Comparison of ENCODE assay signal across 8 cellular contexts in the genomic region with DNA sequence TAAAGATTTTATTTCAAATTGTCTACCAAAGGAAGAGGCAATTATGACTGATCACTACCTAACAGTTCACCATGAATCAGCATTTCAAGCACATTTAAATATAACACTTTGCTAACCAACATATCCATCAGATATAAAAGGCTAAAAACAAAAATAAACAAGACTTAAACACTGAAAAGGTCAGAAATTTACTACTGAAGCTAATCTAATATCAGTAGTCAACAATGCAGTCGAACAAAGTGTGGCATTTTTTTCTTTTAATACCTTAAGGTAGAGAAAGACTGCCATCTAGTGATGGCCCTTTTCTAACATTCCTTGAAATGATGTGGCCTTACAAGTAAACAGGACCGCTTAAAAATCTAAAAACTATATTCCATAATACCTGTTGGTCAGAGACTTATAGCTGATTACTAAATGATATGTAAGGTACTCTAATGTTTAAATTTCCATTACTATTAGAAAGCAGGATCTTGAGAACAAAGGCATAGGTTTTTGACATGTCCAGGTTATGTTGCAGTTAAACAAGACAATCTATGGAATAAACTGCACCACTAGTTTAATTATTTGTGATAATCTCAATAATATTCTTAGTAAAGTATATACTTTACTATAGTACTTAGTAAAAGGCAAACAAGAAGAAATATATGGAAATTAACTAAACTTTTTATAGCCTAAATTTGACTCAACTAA.
DNase-seq lines count a peak whose midpoint lies in the region; ATAC-seq, FAIRE-seq and TF ChIP-seq lines count a peak whose summit lies in the region.

No MANE protein-coding gene starts in this region.

- H3K27me3 ChIP-seq in CD4-positive, alpha-beta T cell (ENCODE audit: control insufficient read depth, insufficient read depth, low read length), result no peaks in the 10 kb centered on the region
- H3K27me3 ChIP-seq in bronchial epithelial cell (ENCODE audit: control insufficient read depth, insufficient read depth, low read length) (no peaks in the 10 kb centered on the region), left lung (no peaks in the 10 kb centered on the region)

- no peak for FAIRE-seq in bronchial epithelial cell (lab: Jason Lieb, UNC)

- no peaks in the 10 kb centered on the region for H3K9me3 ChIP-seq in CD4-positive, alpha-beta T cell (ENCODE audit: control insufficient read depth, low read length)
- H3K9me3 ChIP-seq in left lung, result no peaks in the 10 kb centered on the region
- H3K9me3 ChIP-seq in T-helper 17 cell (ENCODE audit: control insufficient read depth, low read length, poor library complexity, severe bottlenecking), result no peaks in the 10 kb centered on the region

- no peaks in the 10 kb centered on the region for H3K27me3 Mint-ChIP-seq in CD4-positive, alpha-beta T cell
- H3K27me3 Mint-ChIP-seq in T-helper 17 cell, result no peaks in the 10 kb centered on the region

- H3K9me3 Mint-ChIP-seq in CD4-positive, alpha-beta T cell, result no peaks in the 10 kb centered on the region

- peak; percentile 75 for TF ChIP-seq CTCF in CD4-positive, alpha-beta T cell (IDR thresholded peaks at IDR 0.05)
- TF ChIP-seq CTCF in bronchial epithelial cell (IDR thresholded peaks at IDR 0.05; ENCODE audit: insufficient read depth, low read length, severe bottlenecking) (peak; percentile 53), left lung (IDR thresholded peaks at IDR 0.05) (peak; percentile 38 to 70)

- H3K4me3 Mint-ChIP-seq in CD4-positive, alpha-beta T cell, result no peak overlapping the region
- no peak overlapping the region for H3K4me3 Mint-ChIP-seq in T-helper 17 cell

- CTCF ChIA-PET in CD4-positive, alpha-beta T cell (lab: Charles Lee), result interaction anchor here (0.5 to 1.2 kb wide), 3 partner anchors 40 to 1446 kb away, joined by 3 read pairs; no protein-coding TSS in a partner anchor
- CTCF ChIA-PET in HEK293T (lab: Yijun Ruan, JAX), result interaction anchor here (0.8 kb wide), 1 partner anchor 60 kb away, joined by 3 read pairs; no protein-coding TSS in a partner anchor

- no peaks in the 10 kb centered on the region for H3K36me3 Mint-ChIP-seq in CD4-positive, alpha-beta T cell (ENCODE audit: low read depth)
- no peaks in the 10 kb centered on the region for H3K36me3 Mint-ChIP-seq in T-helper 17 cell (ENCODE audit: low read depth)

- H3K36me3 ChIP-seq in bronchial epithelial cell (ENCODE audit: control insufficient read depth, insufficient read depth, low read length) (no peaks in the 10 kb centered on the region), left lung (no peaks in the 10 kb centered on the region)

- H3K27ac Mint-ChIP-seq in CD4-positive, alpha-beta T cell, result no peak overlapping the region
- no peak overlapping the region for H3K27ac Mint-ChIP-seq in T-helper 17 cell

- no peaks in the 10 kb centered on the region for H3K4me1 Mint-ChIP-seq in CD4-positive, alpha-beta T cell (ENCODE audit: low read depth)
- H3K4me1 Mint-ChIP-seq in T-helper 17 cell, result no peaks in the 10 kb centered on the region

- intact Hi-C loops in CD4-positive, alpha-beta T cell (cut with DNase I, micrococcal nuclease), result loop anchor here (2.0 to 10.0 kb wide), 4 partner anchors 591 to 1449 kb away; no protein-coding TSS in a partner anchor
- intact Hi-C loops in left lung (cut with DNase I), result no loop called here

- H3K4me3 ChIP-seq in bronchial epithelial cell (ENCODE audit: low read depth, low read length), result no peak overlapping the region
- H3K4me3 ChIP-seq in left lung, result no peak overlapping the region

- no peak for DNase-seq in CD4-positive, alpha-beta T cell
- DNase-seq in HEK293T (ENCODE audit: extremely low spot score), result peak; percentile 30
- peak; percentile 70 for DNase-seq in NCI-H69 (lab: John Stamatoyannopoulos, UW)
- DNase-seq in bronchial epithelial cell (ENCODE audit: low read depth), result peak; percentile 75
- DNase-seq in left lung, result no peak
- no peak for DNase-seq in ureter (ENCODE audit: low spot score)
- DNase-seq in T-helper 17 cell, result no peak

- POLR2A ChIA-PET in CD4-positive, alpha-beta T cell (lab: Charles Lee), result no interaction called here
- POLR2A ChIA-PET in HEK293T (lab: Yijun Ruan, JAX), result no interaction called here

- no peaks in the 10 kb centered on the region for H3K4me1 ChIP-seq in left lung

- no peak overlapping the region for H3K27ac ChIP-seq in CD4-positive, alpha-beta T cell (ENCODE audit: low read depth, low read length)
- no peak overlapping the region for H3K27ac ChIP-seq in left lung

- no peak for ATAC-seq in CD4-positive, alpha-beta T cell (ENCODE audit: poor library complexity)
- ATAC-seq in left lung (peak; percentile 86), HG02759 (IDR thresholded peaks at IDR 0.05; ENCODE audit: unreplicated experiment) (no peak), T-helper 17 cell (no peak)

TF ChIP-seq in HEK293T, 16 proteins besides CTCF, POLR2A, EP300 and RAD21:
- TF ChIP-seq SP1 (IDR thresholded peaks at IDR 0.05) (no peak), ZNF384 (IDR thresholded peaks at IDR 0.05) (peak; percentile 93), FOXA1 (IDR thresholded peaks at IDR 0.05) (no peak), L3MBTL2 (conservative IDR thresholded peaks at IDR 0.05) (no peak), CTBP1 (IDR thresholded peaks at IDR 0.05; ENCODE audit: borderline replicate concordance) (no peak), HDGF (IDR thresholded peaks at IDR 0.05; ENCODE audit: borderline replicate concordance) (no peak), FOXK2 (IDR thresholded peaks at IDR 0.05) (no peak), SUZ12 (IDR thresholded peaks at IDR 0.05) (no peak)
- TF ChIP-seq, protein P1, sequence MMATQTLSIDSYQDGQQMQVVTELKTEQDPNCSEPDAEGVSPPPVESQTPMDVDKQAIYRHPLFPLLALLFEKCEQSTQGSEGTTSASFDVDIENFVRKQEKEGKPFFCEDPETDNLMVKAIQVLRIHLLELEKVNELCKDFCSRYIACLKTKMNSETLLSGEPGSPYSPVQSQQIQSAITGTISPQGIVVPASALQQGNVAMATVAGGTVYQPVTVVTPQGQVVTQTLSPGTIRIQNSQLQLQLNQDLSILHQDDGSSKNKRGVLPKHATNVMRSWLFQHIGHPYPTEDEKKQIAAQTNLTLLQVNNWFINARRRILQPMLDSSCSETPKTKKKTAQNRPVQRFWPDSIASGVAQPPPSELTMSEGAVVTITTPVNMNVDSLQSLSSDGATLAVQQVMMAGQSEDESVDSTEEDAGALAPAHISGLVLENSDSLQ (IDR thresholded peaks at IDR 0.05), result no peak

Comparison
In these comparisons a context has a peak if more than half of its experiments do, and no peak if none do; other contexts are left out.
1. DNase-seq: peak in HEK293T (single experiment), NCI-H69 (single experiment) and bronchial epithelial cell (single experiment); none in CD4-positive, alpha-beta T cell (0 of 10), left lung (0 of 2), ureter (single experiment) and T-helper 17 cell (0 of 3).
2. intact Hi-C loops: an anchor here in CD4-positive, alpha-beta T cell (2.0 to 10.0 kb wide); none called in left lung.
3. Peak in every context shown above with its lines, with median percentiles within 50 percentile points of each other: CTCF ChIP-seq.